ENCODE assay signal across 16 cellular contexts in genomic region chr20:6492396-6493055, GRCh38.
A peak's percentile ranks its signal among the peaks of the same experiment; 100 is the strongest.
DNase-seq lines count a peak whose midpoint lies in the region; FAIRE-seq and TF ChIP-seq lines count a peak whose summit lies in the region.
"Had no signal": no experiment of that assay in that cellular context is flagged by ENCODE, and none has a peak within 500 bp of the region (broad histone marks: within the 10 kb centered on the region; RNA-seq: fewer than 3 reads in every experiment).

No MANE protein-coding gene starts in this region.

- DNase-seq in mammary epithelial cell (peak; percentile 89), MCF 10A (ENCODE audit: unreplicated experiment) (no peak), RPMI7951 (ENCODE audit: low read depth) (peak; percentile 54), fibroblast of villous mesenchyme (ENCODE audit: low read depth) (peak; percentile 27), small intestine (peak; percentile 32), occipital lobe (lab: John Stamatoyannopoulos, UW) (no peak)
- DNase-seq in activated CD4-positive, alpha-beta T cell treated with anti-CD3 and anti-CD28 coated beads, Interleukin-2, amount 50 U/mL, for 4 hours, result no peak
- DNase-seq in activated naive CD8-positive, alpha-beta T cell treated with anti-CD3 and anti-CD28 coated beads for 36 hours, result no peak
- DNase-seq: activated CD8-positive, alpha-beta T cell treated with anti-CD3 and anti-CD28 coated beads for 36 hours; activated naive CD4-positive, alpha-beta T cell treated with anti-CD3 and anti-CD28 coated beads, Interleukin-2, amount 50 U/mL, for 16 hours; NCI-H526 treated with DMSO at 0.1 percent for 48 hours; stomach; T-cell had no signal

- WGBS in mammary epithelial cell (ENCODE audit: low coverage, missing lambda C conversion rate), result 2% methylated on average over 6 of the region's 6 CpGs
- WGBS in small intestine, 3 donors, result 15 to 43% (median 27%) methylated on average over 6 of the region's 6 CpGs

- no peaks in the 10 kb centered on the region for H3K36me3 ChIP-seq in mammary epithelial cell (ENCODE audit: insufficient read depth, low read length)
- H3K36me3 ChIP-seq in small intestine (ENCODE audit: control insufficient read depth in 2 of 2, insufficient read depth in 2 of 2, low read length in 2 of 2), result no peaks in the 10 kb centered on the region
- H3K36me3 ChIP-seq: stomach had no signal

- H4K20me1 ChIP-seq in mammary epithelial cell (ENCODE audit: insufficient read depth, low read length), result no peaks in the 10 kb centered on the region

- no peak overlapping the region for H3K4me3 Mint-ChIP-seq in MCF 10A (ENCODE audit: unreplicated experiment)
- no peak overlapping the region for H3K4me3 Mint-ChIP-seq in activated naive CD8-positive, alpha-beta T cell treated with anti-CD3 and anti-CD28 coated beads for 36 hours
- H3K4me3 Mint-ChIP-seq: activated CD8-positive, alpha-beta T cell treated with anti-CD3 and anti-CD28 coated beads for 36 hours; natural killer cell treated with Interleukin-12 subunit alpha and Interleukin-12 subunit beta and Interleukin-15 and Interleukin-18, amount 100 ng/mL, for 72 hours; T-cell had no signal

- peak overlapping the region; percentile 70 for H3K4me2 ChIP-seq in mammary epithelial cell (ENCODE audit: insufficient read depth, low read depth, low read length)

- H3K4me1 Mint-ChIP-seq in MCF 10A (ENCODE audit: insufficient read depth, unreplicated experiment), result peaks cover 21% of the 10 kb centered on the region
- no peaks in the 10 kb centered on the region for H3K4me1 Mint-ChIP-seq in activated naive CD8-positive, alpha-beta T cell treated with anti-CD3 and anti-CD28 coated beads for 36 hours
- H3K4me1 Mint-ChIP-seq: T-cell had no signal

- in situ Hi-C loops in mammary epithelial cell (cut with MboI; ENCODE audit: low sequenced_read_pairs in 2 of 2), result no loop called here

- no peak overlapping the region for H3K27ac Mint-ChIP-seq in MCF 10A (ENCODE audit: low read depth, unreplicated experiment)
- H3K27ac Mint-ChIP-seq in activated naive CD8-positive, alpha-beta T cell treated with anti-CD3 and anti-CD28 coated beads for 36 hours, result no peak overlapping the region
- H3K27ac Mint-ChIP-seq: activated CD8-positive, alpha-beta T cell treated with anti-CD3 and anti-CD28 coated beads for 36 hours; natural killer cell treated with Interleukin-12 subunit alpha and Interleukin-12 subunit beta and Interleukin-15 and Interleukin-18, amount 100 ng/mL, for 72 hours; T-cell had no signal

- intact Hi-C loops in mammary epithelial cell (cut with micrococcal nuclease), result no loop called here
- intact Hi-C loops in MCF 10A (cut with micrococcal nuclease), result no loop called here

- H3K9me3 ChIP-seq in mammary epithelial cell (replicated peaks; ENCODE audit: insufficient read depth, low read length) (no peaks in the 10 kb centered on the region), small intestine (ENCODE audit: control insufficient read depth, low read depth) (no peaks in the 10 kb centered on the region)
- H3K9me3 ChIP-seq: stomach had no signal

- H3K9me3 Mint-ChIP-seq in MCF 10A (ENCODE audit: unreplicated experiment), result no peaks in the 10 kb centered on the region
- no peaks in the 10 kb centered on the region for H3K9me3 Mint-ChIP-seq in activated naive CD8-positive, alpha-beta T cell treated with anti-CD3 and anti-CD28 coated beads for 36 hours

- no peaks in the 10 kb centered on the region for H3K79me2 ChIP-seq in mammary epithelial cell (ENCODE audit: insufficient read depth, low read length)

- TF ChIP-seq CTCF in mammary epithelial cell (conservative IDR thresholded peaks at IDR 0.05 in 1 of 2, IDR thresholded peaks at IDR 0.05 in 1 of 2; ENCODE audit: extremely low read depth in 1 of 2, insufficient read depth in 1 of 2, low read depth in 1 of 2, low read length in 2 of 2) (no peak), MCF 10A (IDR thresholded peaks at IDR 0.05; ENCODE audit: unreplicated experiment) (no peak), fibroblast of villous mesenchyme (IDR thresholded peaks at IDR 0.05; ENCODE audit: insufficient read depth, low read depth, low read length) (no peak)

- H3K27me3 ChIP-seq in mammary epithelial cell (ENCODE audit: insufficient read depth, low read length) (no peaks in the 10 kb centered on the region), small intestine (ENCODE audit: control insufficient read depth in 2 of 2, insufficient read depth in 2 of 2, low read length in 2 of 2) (no peaks in the 10 kb centered on the region)
- H3K27me3 ChIP-seq: stomach had no signal

- POLR2A ChIA-PET in MCF 10A (lab: Yijun Ruan, JAX), result interaction anchor here (1.0 to 1.6 kb wide), 2 partner anchors 9 to 19 kb away, joined by 4 to 5 read pairs; no protein-coding TSS in a partner anchor

- H3K27me3 Mint-ChIP-seq in MCF 10A (ENCODE audit: insufficient read depth, unreplicated experiment), result no peaks in the 10 kb centered on the region
- H3K27me3 Mint-ChIP-seq in activated naive CD8-positive, alpha-beta T cell treated with anti-CD3 and anti-CD28 coated beads for 36 hours, result no peaks in the 10 kb centered on the region
- H3K27me3 Mint-ChIP-seq: activated CD8-positive, alpha-beta T cell treated with anti-CD3 and anti-CD28 coated beads for 36 hours; natural killer cell treated with Interleukin-12 subunit alpha and Interleukin-12 subunit beta and Interleukin-15 and Interleukin-18, amount 100 ng/mL, for 72 hours; T-cell had no signal

- no peak for FAIRE-seq in small intestine (lab: Jason Lieb, UNC)
- FAIRE-seq: G401.6, K562 had no signal

- dilution Hi-C loops in mammary epithelial cell (cut with HindIII; ENCODE audit: low sequenced_read_pairs), result no loop called here

- BruUV-seq in mammary epithelial cell (replicated peaks; lab: Mats Ljungman, UMichigan), result no TSS peak
- no TSS peak for BruUV-seq in MCF 10A (replicated peaks; lab: Mats Ljungman, UMichigan)

- CTCF ChIA-PET in mammary epithelial cell (lab: Charles Lee; ENCODE audit: low non-redundant PET) (interaction anchor here (0.7 kb wide), 1 partner anchor 180 kb away, joined by 7 read pairs; no protein-coding TSS in a partner anchor), MCF 10A (lab: Yijun Ruan, JAX) (interaction anchor here (0.5 to 1.7 kb wide), 5 partner anchors 8 to 237 kb away, joined by 3 to 4 read pairs (median 3); no protein-coding TSS in a partner anchor)

- H3K4me3 ChIP-seq in mammary epithelial cell (replicated peaks in 1 of 3; ENCODE audit: insufficient read depth in 1 of 3, low read depth in 2 of 3, low read length in 3 of 3) (peak overlapping the region in 1 of 3 experiments; percentile 18), fibroblast of villous mesenchyme (ENCODE audit: low read depth, low read length) (no peak overlapping the region), small intestine (ENCODE audit: low read depth in 1 of 2, low read length in 2 of 2) (no peak overlapping the region)
- H3K4me3 ChIP-seq: K562, stomach had no signal

- H2AFZ ChIP-seq in mammary epithelial cell (ENCODE audit: low read depth, low read length), result peak overlapping the region; percentile 91

- peak overlapping the region; percentile 66 for H3K27ac ChIP-seq in mammary epithelial cell (ENCODE audit: insufficient read depth, low read depth, low read length)
- no peak overlapping the region for H3K27ac ChIP-seq in small intestine (ENCODE audit: low read depth in 1 of 2, low read length in 1 of 2)
- H3K27ac ChIP-seq: stomach had no signal

- H3K4me1 ChIP-seq in mammary epithelial cell (ENCODE audit: insufficient read depth, low read length), result peaks cover 10% of the 10 kb centered on the region
- no peaks in the 10 kb centered on the region for H3K4me1 ChIP-seq in small intestine (ENCODE audit: control insufficient read depth in 2 of 2, insufficient read depth in 1 of 2, low read depth in 1 of 2, low read length in 1 of 2)

- H3K9ac ChIP-seq in mammary epithelial cell (ENCODE audit: insufficient read depth, low read length), result peak overlapping the region; percentile 15

- no peaks in the 10 kb centered on the region for H3K36me3 Mint-ChIP-seq in MCF 10A (ENCODE audit: insufficient read depth, unreplicated experiment)
- H3K36me3 Mint-ChIP-seq in activated naive CD8-positive, alpha-beta T cell treated with anti-CD3 and anti-CD28 coated beads for 36 hours, result no peaks in the 10 kb centered on the region
- H3K36me3 Mint-ChIP-seq: natural killer cell treated with Interleukin-12 subunit alpha and Interleukin-12 subunit beta and Interleukin-15 and Interleukin-18, amount 100 ng/mL, for 72 hours; T-cell had no signal

Comparison
In these comparisons a context has a peak if more than half of its experiments do, and no peak if none do; other contexts are left out.
1. DNase-seq: peak in mammary epithelial cell (single experiment), RPMI7951 (single experiment), fibroblast of villous mesenchyme (single experiment) and small intestine (single experiment); none in MCF 10A (single experiment), occipital lobe (single experiment), activated CD4-positive, alpha-beta T cell treated with anti-CD3 and anti-CD28 coated beads, Interleukin-2, amount 50 U/mL, for 4 hours (0 of 2) and activated naive CD8-positive, alpha-beta T cell treated with anti-CD3 and anti-CD28 coated beads for 36 hours (single experiment).